ENCODE assay signal across 11 cellular contexts in the genomic region with DNA sequence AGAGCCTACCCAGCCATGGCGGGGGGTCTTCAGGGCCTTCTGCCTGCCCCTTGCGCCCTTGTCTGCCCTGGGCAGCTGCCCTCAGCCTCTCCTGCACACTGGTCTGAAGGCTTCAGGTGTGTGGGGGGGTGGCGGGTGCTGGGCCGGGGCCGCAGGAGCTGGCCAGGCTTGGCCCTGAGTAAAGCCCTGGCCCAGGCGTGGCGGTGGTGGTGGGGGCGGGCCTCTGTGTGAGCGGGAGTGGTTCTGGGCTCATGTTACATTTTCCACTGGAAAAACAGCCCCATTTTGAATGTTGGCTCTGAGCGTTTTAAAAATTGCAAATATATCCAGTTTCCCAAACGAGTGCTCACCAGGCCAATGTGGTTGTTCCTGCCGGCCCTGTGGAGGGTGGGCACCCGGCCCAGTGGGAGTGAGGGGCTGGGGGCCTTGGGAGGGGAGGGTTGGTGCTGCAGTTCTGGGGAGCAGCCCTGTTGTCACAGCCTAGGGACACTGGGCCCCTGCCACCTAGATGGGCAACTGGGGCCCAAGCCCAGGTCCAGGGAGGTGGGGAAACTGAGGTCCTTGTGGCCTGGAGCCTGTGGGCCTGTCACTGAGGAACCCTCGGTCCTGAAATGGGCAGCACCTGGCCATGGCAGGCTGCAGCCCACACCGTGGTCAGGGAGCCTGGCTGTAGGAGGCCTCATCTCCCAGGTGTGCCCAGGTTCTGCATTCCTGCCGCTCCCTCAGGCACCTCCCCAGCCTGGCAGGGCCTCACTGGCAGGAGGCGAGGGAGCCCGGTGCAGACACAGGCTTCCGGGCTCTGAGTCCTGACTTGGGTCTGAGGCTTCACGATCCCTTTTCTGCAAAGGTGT. TPM values are rescaled to one million over a fixed set of nuclear protein-coding genes. Genes with fewer than 3 reads are reported as not detected.
DNase-seq lines count a peak whose midpoint lies in the region; ATAC-seq and TF ChIP-seq lines count a peak whose summit lies in the region.
"Had no signal": no experiment of that assay in that cellular context is flagged by ENCODE, and none has a peak within 500 bp of the region (broad histone marks: within the 10 kb centered on the region; RNA-seq: fewer than 3 reads in every experiment).

No MANE protein-coding gene starts in this region.

- peaks cover 60% of the 10 kb centered on the region for H3K4me1 Mint-ChIP-seq in nephron progenitor cell
- peaks cover 5% of the 10 kb centered on the region for H3K4me1 Mint-ChIP-seq in activated CD8-positive, alpha-beta T cell treated with anti-CD3 and anti-CD28 coated beads for 36 hours (ENCODE audit: low read depth)
- H3K4me1 Mint-ChIP-seq in natural killer cell treated with Interleukin-12 subunit alpha and Interleukin-12 subunit beta and Interleukin-15 and Interleukin-18, amount 100 ng/mL, for 72 hours (ENCODE audit: low read depth in 2 of 2) = peaks cover 4 to 7% of the 10 kb centered on the region in 2 donors

- intact Hi-C loops in esophagus squamous epithelium (cut with DNase I) = no loop called here
- intact Hi-C loops in activated CD8-positive, alpha-beta T cell treated with anti-CD3 and anti-CD28 coated beads for 36 hours (cut with micrococcal nuclease) = no loop called here

- H3K27ac ChIP-seq in esophagus squamous epithelium = peak overlapping the region; percentile 9 to 58 (median 38)

- H3K36me3 Mint-ChIP-seq in nephron progenitor cell (ENCODE audit: low read depth) = no peaks in the 10 kb centered on the region
- H3K36me3 Mint-ChIP-seq in activated CD8-positive, alpha-beta T cell treated with anti-CD3 and anti-CD28 coated beads for 36 hours (ENCODE audit: low read depth) = no peaks in the 10 kb centered on the region
- H3K36me3 Mint-ChIP-seq in natural killer cell treated with Interleukin-12 subunit alpha and Interleukin-12 subunit beta and Interleukin-15 and Interleukin-18, amount 100 ng/mL, for 72 hours = no peaks in the 10 kb centered on the region
- H3K36me3 Mint-ChIP-seq: CD8-positive, alpha-beta T cell had no signal

- TF ChIP-seq CTCF in esophagus squamous epithelium (IDR thresholded peaks at IDR 0.05) (no peak), nephron progenitor cell (IDR thresholded peaks at IDR 0.05) (no peak)
- TF ChIP-seq CTCF in activated CD8-positive, alpha-beta T cell treated with anti-CD3 and anti-CD28 coated beads for 36 hours (IDR thresholded peaks at IDR 0.05) = no peak

- H3K27me3 Mint-ChIP-seq in nephron progenitor cell (ENCODE audit: low read depth, poor library complexity) = peaks cover 10% of the 10 kb centered on the region
- peaks cover 9% of the 10 kb centered on the region for H3K27me3 Mint-ChIP-seq in activated CD8-positive, alpha-beta T cell treated with anti-CD3 and anti-CD28 coated beads for 36 hours
- H3K27me3 Mint-ChIP-seq in natural killer cell treated with Interleukin-12 subunit alpha and Interleukin-12 subunit beta and Interleukin-15 and Interleukin-18, amount 100 ng/mL, for 72 hours = peaks cover 0 to 6% of the 10 kb centered on the region in 2 donors

- TF ChIP-seq POLR2A in esophagus squamous epithelium (IDR thresholded peaks at IDR 0.05) = no peak

- H3K27ac Mint-ChIP-seq in nephron progenitor cell = no peak overlapping the region
- no peak overlapping the region for H3K27ac Mint-ChIP-seq in activated CD8-positive, alpha-beta T cell treated with anti-CD3 and anti-CD28 coated beads for 36 hours
- H3K27ac Mint-ChIP-seq in natural killer cell treated with Interleukin-12 subunit alpha and Interleukin-12 subunit beta and Interleukin-15 and Interleukin-18, amount 100 ng/mL, for 72 hours = no peak overlapping the region
- H3K27ac Mint-ChIP-seq: CD8-positive, alpha-beta T cell had no signal

- peak overlapping the region; percentile 32 for H3K4me3 Mint-ChIP-seq in nephron progenitor cell
- no peak overlapping the region for H3K4me3 Mint-ChIP-seq in activated CD8-positive, alpha-beta T cell treated with anti-CD3 and anti-CD28 coated beads for 36 hours
- H3K4me3 Mint-ChIP-seq in natural killer cell treated with Interleukin-12 subunit alpha and Interleukin-12 subunit beta and Interleukin-15 and Interleukin-18, amount 100 ng/mL, for 72 hours = no peak overlapping the region
- H3K4me3 Mint-ChIP-seq: CD8-positive, alpha-beta T cell had no signal

- peak; percentile 79 for DNase-seq in AG08396 (ENCODE audit: low spot score)
- peak; percentile 24 for DNase-seq in NCI-H526 treated with DMSO at 0.1 percent for 48 hours (lab: John Stamatoyannopoulos, UW)
- DNase-seq in esophagus squamous epithelium (lab: John Stamatoyannopoulos, UW) = no peak
- peak; percentile 70 for DNase-seq in nephron progenitor cell
- DNase-seq in activated CD8-positive, alpha-beta T cell treated with anti-CD3 and anti-CD28 coated beads for 36 hours = no peak
- no peak for DNase-seq in NCI-H524 treated with DMSO at 0.1 percent for 48 hours (lab: John Stamatoyannopoulos, UW)
- DNase-seq in natural killer cell treated with Interleukin-12 subunit alpha and Interleukin-12 subunit beta and Interleukin-15 and Interleukin-18, amount 100 ng/mL, for 72 hours (ENCODE audit: low spot score) = no peak
- DNase-seq: activated naive CD4-positive, alpha-beta T cell; NCI-H510A treated with DMSO at 0.1 percent for 48 hours had no signal

- H3K36me3 ChIP-seq in esophagus squamous epithelium = no peaks in the 10 kb centered on the region

- H3K27me3 ChIP-seq in esophagus squamous epithelium = peaks cover 0 to 54% (median 0%) of the 10 kb centered on the region in 4 donors

- no peaks in the 10 kb centered on the region for H3K9me3 ChIP-seq in esophagus squamous epithelium

- WGBS in esophagus squamous epithelium, 2 donors = 20 to 30% methylated on average over 1 to 6 of the region's 20 CpGs

- CTCF ChIA-PET in activated CD8-positive, alpha-beta T cell treated with anti-CD3 and anti-CD28 coated beads for 36 hours (lab: Charles Lee) = no interaction called here

- no peak overlapping the region for H3K4me3 ChIP-seq in esophagus squamous epithelium

- POLR2A ChIA-PET in activated CD8-positive, alpha-beta T cell treated with anti-CD3 and anti-CD28 coated beads for 36 hours (lab: Charles Lee) = no interaction called here

- peaks cover 33 to 71% (median 35%) of the 10 kb centered on the region in 3 donors for H3K4me1 ChIP-seq in esophagus squamous epithelium

- no peak for ATAC-seq in activated CD8-positive, alpha-beta T cell treated with anti-CD3 and anti-CD28 coated beads for 36 hours
- no peak for ATAC-seq in GM18511 (IDR thresholded peaks at IDR 0.05; ENCODE audit: unreplicated experiment)
- ATAC-seq in natural killer cell treated with Interleukin-12 subunit alpha and Interleukin-12 subunit beta and Interleukin-15 and Interleukin-18, amount 100 ng/mL, for 72 hours = no peak
- ATAC-seq: CD8-positive, alpha-beta T cell had no signal

- no peaks in the 10 kb centered on the region for H3K9me3 Mint-ChIP-seq in nephron progenitor cell
- H3K9me3 Mint-ChIP-seq in activated CD8-positive, alpha-beta T cell treated with anti-CD3 and anti-CD28 coated beads for 36 hours = no peaks in the 10 kb centered on the region
- H3K9me3 Mint-ChIP-seq in natural killer cell treated with Interleukin-12 subunit alpha and Interleukin-12 subunit beta and Interleukin-15 and Interleukin-18, amount 100 ng/mL, for 72 hours = no peaks in the 10 kb centered on the region
- H3K9me3 Mint-ChIP-seq: CD8-positive, alpha-beta T cell had no signal

RNA-seq across cellular contexts. Expression of gene FGFRL1, which starts 28.3 kb away (rescaled TPM):
- 10 to 100 TPM in 1 of 4 donors, 1 to 10 TPM in 3; 2.8 to 10.1 (median 4.7) TPM for total RNA-seq in esophagus squamous epithelium
- total RNA-seq in activated CD8-positive, alpha-beta T cell treated with anti-CD3 and anti-CD28 coated beads for 36 hours = 10 to 100 TPM; 16.2 to 18.0 TPM
- total RNA-seq in natural killer cell treated with Interleukin-12 subunit alpha and Interleukin-12 subunit beta and Interleukin-15 and Interleukin-18, amount 100 ng/mL, for 72 hours = 10 to 100 TPM; 15.2 to 16.6 TPM

RNA-seq across cellular contexts. Expression of gene SLC26A1, which starts 46.5 kb away (rescaled TPM):
- not detected for total RNA-seq in esophagus squamous epithelium
- total RNA-seq in activated CD8-positive, alpha-beta T cell treated with anti-CD3 and anti-CD28 coated beads for 36 hours = under 1 TPM in 1 of 2 experiments, not detected in 1; 0.27 TPM
- under 1 TPM in 1 of 2 donors, not detected in 1; 0.88 TPM for total RNA-seq in natural killer cell treated with Interleukin-12 subunit alpha and Interleukin-12 subunit beta and Interleukin-15 and Interleukin-18, amount 100 ng/mL, for 72 hours

RNA-seq across cellular contexts. Expression of gene IDUA, which starts 52.9 kb away (rescaled TPM):
- 10 to 100 TPM in 2 of 4 donors, 1 to 10 TPM in 2; 4.3 to 20.5 (median 14.1) TPM for total RNA-seq in esophagus squamous epithelium
- 1 to 10 TPM; 4.8 to 5.4 TPM for total RNA-seq in activated CD8-positive, alpha-beta T cell treated with anti-CD3 and anti-CD28 coated beads for 36 hours
- 10 to 100 TPM; 15.7 to 17.5 TPM for total RNA-seq in natural killer cell treated with Interleukin-12 subunit alpha and Interleukin-12 subunit beta and Interleukin-15 and Interleukin-18, amount 100 ng/mL, for 72 hours

Comparison
In these comparisons a context has a peak if more than half of its experiments do, and no peak if none do; other contexts are left out.
1. DNase-seq: peak in AG08396 (single experiment), NCI-H526 treated with DMSO at 0.1 percent for 48 hours (single experiment) and nephron progenitor cell (single experiment); none in esophagus squamous epithelium (single experiment), activated CD8-positive, alpha-beta T cell treated with anti-CD3 and anti-CD28 coated beads for 36 hours (single experiment), NCI-H524 treated with DMSO at 0.1 percent for 48 hours (single experiment) and natural killer cell treated with Interleukin-12 subunit alpha and Interleukin-12 subunit beta and Interleukin-15 and Interleukin-18, amount 100 ng/mL, for 72 hours (single experiment).